In the genomic region with DNA sequence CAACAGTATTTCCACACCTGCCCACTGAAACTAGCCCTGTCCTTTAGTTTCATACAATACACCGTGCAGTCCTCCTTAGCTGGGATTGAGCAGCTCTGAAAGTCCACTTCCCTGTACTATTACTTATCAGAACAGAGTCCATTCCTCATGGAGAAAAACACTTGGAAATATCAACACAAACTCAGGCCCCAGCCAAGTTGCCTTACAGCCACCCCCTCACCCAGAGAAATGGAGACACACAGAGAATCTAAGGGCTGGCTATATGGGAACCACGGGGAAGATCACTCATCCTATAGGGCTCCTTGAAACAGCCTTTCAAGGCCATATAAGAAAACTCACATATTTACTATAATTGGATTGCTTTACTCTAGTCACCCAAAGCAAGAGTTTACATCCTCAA, we compare ENCODE assay signal across 10 cellular contexts. TPM values are rescaled to one million over a fixed set of nuclear protein-coding genes. Genes with fewer than 3 reads are reported as not detected.
DNase-seq lines count a peak whose midpoint lies in the region; ATAC-seq and TF ChIP-seq lines count a peak whose summit lies in the region.
"Had no signal": no experiment of that assay in that cellular context is flagged by ENCODE, and none has a peak within 500 bp of the region (broad histone marks: within the 10 kb centered on the region; RNA-seq: fewer than 3 reads in every experiment).

No MANE protein-coding gene starts in this region.

- H3K4me1 Mint-ChIP-seq in neural progenitor cell, result peaks cover 44% of the 10 kb centered on the region

- H4K20me1 ChIP-seq in PC-3 (ENCODE audit: low read length) (0 out of 2 replicates have a peak, but pooled peaks cover 7% of the 10 kb centered on the region), neural progenitor cell (ENCODE audit: low read depth) (peaks cover 17% of the 10 kb centered on the region)

- POLR2A ChIA-PET in PC-3 (lab: Charles Lee; ENCODE audit: unreplicated experiment), result no interaction called here

- H3K4me3 ChIP-seq in ACC112 (ENCODE audit: low read depth, low read length) (peak overlapping the region; percentile 87), PC-3 (ENCODE audit: low read length) (peak overlapping the region; percentile 90), esophagus (ENCODE audit: low read depth in 1 of 2, low read length in 2 of 2) (peak overlapping the region in 1 of 2 donors; percentile 35), neural progenitor cell (peak overlapping the region; percentile 70)

- no peaks in the 10 kb centered on the region for H3K36me3 ChIP-seq in ACC112 (ENCODE audit: insufficient read depth, low read length)
- no peaks in the 10 kb centered on the region for H3K36me3 ChIP-seq in PC-3 (ENCODE audit: low read depth, low read length)
- H3K36me3 ChIP-seq in esophagus (ENCODE audit: control insufficient read depth in 2 of 2, insufficient read depth in 2 of 2, low read length in 1 of 2), result peaks cover 0 to 3% of the 10 kb centered on the region in 2 donors
- no peaks in the 10 kb centered on the region for H3K36me3 ChIP-seq in neural progenitor cell

- H3K79me2 ChIP-seq in ACC112 (ENCODE audit: control insufficient read depth, insufficient read depth, low read length, unreplicated experiment), result peaks cover 64% of the 10 kb centered on the region
- peaks cover 65% of the 10 kb centered on the region for H3K79me2 ChIP-seq in PC-3 (ENCODE audit: low read length)
- peaks cover 55% of the 10 kb centered on the region for H3K79me2 ChIP-seq in neural progenitor cell (ENCODE audit: low read depth)

- no peak for DNase-seq in PC-3
- DNase-seq in neural progenitor cell (ENCODE audit: low spot score), result no peak
- DNase-seq in NCI-H2029 (lab: John Stamatoyannopoulos, UW), result no peak
- no peak for DNase-seq in epidermal melanocyte (ENCODE audit: insufficient read length, low spot score)
- no peak for DNase-seq in kidney tubule cell (ENCODE audit: low spot score)
- DNase-seq: NCI-H526 had no signal

- H2AFZ ChIP-seq in ACC112 (ENCODE audit: low read length, unreplicated experiment) (no peak overlapping the region), PC-3 (ENCODE audit: low read length) (peak overlapping the region; percentile 0; the same call in 1 of the 2 replicates), neural progenitor cell (replicated peaks) (no peak overlapping the region)

- ATAC-seq in PC-3 (no peak), GM21367 (IDR thresholded peaks at IDR 0.05; ENCODE audit: unreplicated experiment) (no peak)

- WGBS in esophagus, 2 donors, result 54 to 57% methylated on average over 2 of the region's 2 CpGs

- H3K9me3 ChIP-seq in PC-3 (ENCODE audit: low read length) (no peaks in the 10 kb centered on the region), esophagus (ENCODE audit: control insufficient read depth in 2 of 2, insufficient read depth in 1 of 2, low read depth in 1 of 2, low read length in 1 of 2) (no peaks in the 10 kb centered on the region), neural progenitor cell (ENCODE audit: low read depth) (no peaks in the 10 kb centered on the region)

- peak overlapping the region; percentile 93 for H3K4me3 Mint-ChIP-seq in neural progenitor cell

- H3K27me3 Mint-ChIP-seq in neural progenitor cell (ENCODE audit: insufficient read depth, low read depth), result peaks cover 4% of the 10 kb centered on the region

- H3K4me1 ChIP-seq in ACC112 (ENCODE audit: control insufficient read depth, insufficient read depth, low read length, unreplicated experiment), result peaks cover 47% of the 10 kb centered on the region
- H3K4me1 ChIP-seq in PC-3 (ENCODE audit: insufficient read depth, low read length), result peaks cover 57% of the 10 kb centered on the region
- H3K4me1 ChIP-seq in esophagus (ENCODE audit: control insufficient read depth in 2 of 2, insufficient read depth in 2 of 2, low read length in 1 of 2), result peaks cover 2 to 11% of the 10 kb centered on the region in 2 donors
- peaks cover 23% of the 10 kb centered on the region for H3K4me1 ChIP-seq in neural progenitor cell

- H3K27me3 ChIP-seq in ACC112 (ENCODE audit: insufficient read depth, low read length) (no peaks in the 10 kb centered on the region), PC-3 (ENCODE audit: low read length) (no peaks in the 10 kb centered on the region), esophagus (ENCODE audit: control insufficient read depth in 1 of 2, insufficient read depth in 2 of 2, low read length in 2 of 2) (no peaks in the 10 kb centered on the region), neural progenitor cell (peaks cover 4% of the 10 kb centered on the region)

- TF ChIP-seq CTCF in PC-3 (conservative IDR thresholded peaks at IDR 0.05; ENCODE audit: low read depth, low read length) (no peak), neural progenitor cell (IDR thresholded peaks at IDR 0.05) (no peak)

- peaks cover 5% of the 10 kb centered on the region for H3K36me3 Mint-ChIP-seq in neural progenitor cell

- no peak overlapping the region for H3K27ac Mint-ChIP-seq in neural progenitor cell

- peak overlapping the region; percentile 99 for H3K4me2 ChIP-seq in PC-3 (ENCODE audit: low read length)
- H3K4me2 ChIP-seq in neural progenitor cell, result peak overlapping the region; percentile 94

- H3K9me2 ChIP-seq in PC-3 (replicated peaks; ENCODE audit: low read length), result no peaks in the 10 kb centered on the region

- H3F3A ChIP-seq in PC-3 (ENCODE audit: low read length, unreplicated experiment) (no peaks in the 10 kb centered on the region), neural progenitor cell (ENCODE audit: low read depth) (peaks cover 15% of the 10 kb centered on the region)

- H3K9ac ChIP-seq in PC-3 (ENCODE audit: low read length), result peak overlapping the region; percentile 82
- no peak overlapping the region for H3K9ac ChIP-seq in neural progenitor cell

- BruUV-seq in PC-3 (replicated peaks; lab: Mats Ljungman, UMichigan), result no TSS peak

- intact Hi-C loops in PC-3 (cut with micrococcal nuclease), result loop anchor here (2.0 to 10.0 kb wide), 2 partner anchors 21 to 93 kb away; a partner anchor contains a TSS

- H3K27ac ChIP-seq in ACC112 (ENCODE audit: low read depth, low read length) (peak overlapping the region; percentile 73), PC-3 (ENCODE audit: low read length) (peak overlapping the region; percentile 28), esophagus (ENCODE audit: low read depth in 2 of 2, low read length in 1 of 2) (peak overlapping the region; percentile 9 to 63), neural progenitor cell (no peak overlapping the region)
- H3K27ac ChIP-seq: HL-60 had no signal

- H3K9me3 Mint-ChIP-seq in neural progenitor cell, result no peaks in the 10 kb centered on the region

- CTCF ChIA-PET in PC-3 (lab: Charles Lee), result interaction anchor here (1.1 kb wide), 1 partner anchor 32 kb away, joined by 3 read pairs; no protein-coding TSS in a partner anchor

RNA-seq across cellular contexts. Expression of a gene that starts 1.9 kb away (rescaled TPM):
- total RNA-seq in PC-3 (2014; rRNA removed) (40.6 and 56.3 TPM in 2 replicates), neural progenitor cell (ENCODE audit: low replicate concordance) (67.1 and 97.4 TPM in 2 replicates)
- 10 to 100 TPM; 21.7 to 26.3 TPM for polyA plus RNA-seq in esophagus

RNA-seq across cellular contexts. Expression of a gene that starts 39.8 kb away (rescaled TPM):
- total RNA-seq in PC-3 (2014; rRNA removed) (0.91 and 0.98 TPM in 2 replicates), neural progenitor cell (ENCODE audit: low replicate concordance) (3.5 and 7.0 TPM in 2 replicates)
- polyA plus RNA-seq in esophagus, result under 1 TPM; 0.47 to 0.71 TPM
